9 cellular contexts compared by ENCODE assay signal in the genomic region with DNA sequence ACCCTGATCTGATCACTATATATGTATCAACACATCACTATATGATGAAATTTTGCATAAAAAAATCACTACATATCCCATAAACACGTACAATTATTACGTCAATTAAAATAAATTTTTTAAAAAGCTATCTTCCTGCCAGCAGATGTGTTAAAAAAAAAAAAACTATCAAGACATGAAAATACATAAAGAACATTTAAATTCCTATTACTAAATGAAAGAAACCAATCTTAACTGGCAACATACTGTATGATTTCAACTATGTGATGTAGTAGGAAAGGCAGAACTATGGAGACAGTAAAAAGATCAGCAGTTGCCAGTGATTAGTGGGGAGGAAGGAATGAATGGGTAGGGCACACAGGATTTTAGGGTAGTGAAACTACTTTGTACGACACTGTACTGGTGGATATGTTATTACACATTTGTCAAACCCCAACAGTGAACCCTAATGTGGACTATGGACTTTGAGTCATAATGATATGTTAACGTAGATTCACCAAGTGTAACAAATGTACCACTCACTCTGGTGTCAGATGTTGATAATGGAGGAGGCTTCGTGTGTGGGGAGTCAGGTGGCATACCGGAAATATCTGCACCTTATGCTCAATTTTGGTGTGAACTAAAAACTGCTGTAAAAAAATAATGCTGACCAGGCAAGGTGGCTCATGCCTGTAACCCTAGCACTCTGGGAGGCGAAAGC. TPM values are rescaled to one million over a fixed set of nuclear protein-coding genes. Genes with fewer than 3 reads are reported as not detected.
DNase-seq lines count a peak whose midpoint lies in the region; ATAC-seq, FAIRE-seq and TF ChIP-seq lines count a peak whose summit lies in the region.
"Had no signal": no experiment of that assay in that cellular context is flagged by ENCODE, and none has a peak within 500 bp of the region (broad histone marks: within the 10 kb centered on the region; RNA-seq: fewer than 3 reads in every experiment).

No MANE protein-coding gene starts in this region.

- BruUV-seq in K562 (replicated peaks; lab: Mats Ljungman, UMichigan), result no TSS peak

- peaks cover 72% of the 10 kb centered on the region for H3K4me1 Mint-ChIP-seq in CD8-positive, alpha-beta T cell (ENCODE audit: low read depth)

- no peak overlapping the region for H3K4me2 ChIP-seq in K562 (ENCODE audit: insufficient read depth, low read length)
- H3K4me2 ChIP-seq: PC-9 had no signal

- peaks cover 25% of the 10 kb centered on the region for H3K36me3 Mint-ChIP-seq in CD8-positive, alpha-beta T cell

- no peaks in the 10 kb centered on the region for H3K27me3 Mint-ChIP-seq in CD8-positive, alpha-beta T cell (ENCODE audit: low read depth)

- no peaks in the 10 kb centered on the region for H3K9me3 Mint-ChIP-seq in CD8-positive, alpha-beta T cell

- H3K79me2 ChIP-seq in K562 (ENCODE audit: control insufficient read depth, insufficient read depth, low read length), result peaks cover 99% of the 10 kb centered on the region

- peak overlapping the region; percentile 10 for H3K4me3 Mint-ChIP-seq in CD8-positive, alpha-beta T cell

- 83% methylated on average over 7 of the region's 7 CpGs for WGBS in K562 (ENCODE audit: insufficient coverage, low coverage, missing lambda C conversion rate)

- TF ChIP-seq RAD21 in K562 (CRISPR knock-in tag; conservative IDR thresholded peaks at IDR 0.05 in 1 of 2, IDR thresholded peaks at IDR 0.05 in 1 of 2), result no peak

- TF ChIP-seq CTCF in CD8-positive, alpha-beta T cell (IDR thresholded peaks at IDR 0.05), result no peak
- TF ChIP-seq CTCF in K562 (IDR thresholded peaks at IDR 0.05 in 2 of 3, conservative IDR thresholded peaks at IDR 0.05 in 1 of 3; ENCODE audit: insufficient read depth in 2 of 3, low read depth in 1 of 3, low read length in 3 of 3), result no peak

- no peaks in the 10 kb centered on the region for H3K9me3 ChIP-seq in CD8-positive, alpha-beta T cell (ENCODE audit: low read length)
- H3K9me3 ChIP-seq in K562 (replicated peaks; ENCODE audit: control insufficient read depth, insufficient read depth, low read depth, low read length), result peaks cover 3% of the 10 kb centered on the region

- POLR2A ChIA-PET in CD8-positive, alpha-beta T cell (lab: Charles Lee), result interaction anchor here (0.6 kb wide), 1 partner anchor 393 kb away, joined by 3 read pairs; no protein-coding TSS in a partner anchor
- POLR2A ChIA-PET in K562 (lab: Yijun Ruan, JAX), result no interaction called here

- no peak overlapping the region for H2AFZ ChIP-seq in K562 (ENCODE audit: low read depth, low read length)
- H2AFZ ChIP-seq: PC-9 had no signal

- no peak overlapping the region for H3K9ac ChIP-seq in K562 (ENCODE audit: insufficient read depth in 1 of 2, low read depth in 2 of 2, low read length in 2 of 2)

- H3K27ac ChIP-seq in CD8-positive, alpha-beta T cell (ENCODE audit: low read depth, low read length), result no peak overlapping the region
- no peak overlapping the region for H3K27ac ChIP-seq in K562 (ENCODE audit: extremely low read depth, low read depth, low read length)
- H3K27ac ChIP-seq: PC-9 had no signal

- in situ Hi-C loops in K562 (cut with MboI), result no loop called here

- FAIRE-seq in K562 (lab: Jason Lieb, UNC), result no peak

- DNase-seq in CD8-positive, alpha-beta T cell, result no peak
- no peak for DNase-seq in K562 (ENCODE audit: extremely low read depth in 1 of 4, low spot score in 3 of 4)
- no peak for DNase-seq in NCI-H2107 treated with DMSO at 0.1 percent for 48 hours (lab: John Stamatoyannopoulos, UW; ENCODE audit: unreplicated experiment)
- no peak for DNase-seq in NCI-H1092 (lab: John Stamatoyannopoulos, UW)
- no peak for DNase-seq in anterior cingulate cortex (lab: John Stamatoyannopoulos, UW)
- DNase-seq in head of caudate nucleus, result no peak
- DNase-seq: PC-9 had no signal

- H4K20me1 ChIP-seq in K562 (replicated peaks; ENCODE audit: control insufficient read depth, insufficient read depth, low read length), result peaks cover 26% of the 10 kb centered on the region

- no peak overlapping the region for H3K27ac Mint-ChIP-seq in CD8-positive, alpha-beta T cell

- TF ChIP-seq EP300 in K562 (IDR thresholded peaks at IDR 0.05; ENCODE audit: low read length), result no peak

- no peaks in the 10 kb centered on the region for H3K27me3 ChIP-seq in CD8-positive, alpha-beta T cell (ENCODE audit: insufficient read depth, low read length)
- no peaks in the 10 kb centered on the region for H3K27me3 ChIP-seq in K562 (ENCODE audit: control insufficient read depth in 2 of 2, insufficient read depth in 2 of 2, low read length in 2 of 2)

- no peak for TF ChIP-seq POLR2A in K562 (conservative IDR thresholded peaks at IDR 0.05)

- peaks cover 29% of the 10 kb centered on the region for H3K4me1 ChIP-seq in CD8-positive, alpha-beta T cell (ENCODE audit: insufficient read depth, low read length)
- H3K4me1 ChIP-seq in K562 (replicated peaks in 1 of 2; ENCODE audit: control insufficient read depth in 2 of 2, insufficient read depth in 2 of 2, low read length in 2 of 2), result peaks cover 9 to 16% of the 10 kb centered on the region in 2 experiments; a peak in 4 of 5 replicates

- no peak overlapping the region for H3K4me3 ChIP-seq in CD8-positive, alpha-beta T cell (ENCODE audit: low read depth, low read length)
- H3K4me3 ChIP-seq in K562, result no peak overlapping the region
- H3K4me3 ChIP-seq: PC-9 had no signal

- intact Hi-C loops in CD8-positive, alpha-beta T cell (cut with DNase I, micrococcal nuclease), result no loop called here
- intact Hi-C loops in K562 (cut with micrococcal nuclease), result no loop called here
- intact Hi-C loops in head of caudate nucleus (cut with DNase I), result no loop called here

- CTCF ChIA-PET in CD8-positive, alpha-beta T cell (lab: Charles Lee), result interaction anchor here (0.7 to 1.1 kb wide), 2 partner anchors 10 to 14 kb away, joined by 3 to 4 read pairs; no protein-coding TSS in a partner anchor
- CTCF ChIA-PET in K562 (lab: Yijun Ruan, JAX; ENCODE audit: low intra/inter-chr PET ratio), result interaction anchor here (0.6 kb wide), 1 partner anchor 192 kb away, joined by 4 read pairs; no protein-coding TSS in a partner anchor

- ATAC-seq in CD8-positive, alpha-beta T cell, result no peak
- peak; percentile 94 for ATAC-seq in GM19463 (IDR thresholded peaks at IDR 0.05; ENCODE audit: unreplicated experiment)
- peak; percentile 91 for ATAC-seq in HG03354 (IDR thresholded peaks at IDR 0.05; ENCODE audit: poor library complexity, severe bottlenecking, unreplicated experiment)
- no peak for ATAC-seq in K562

- H3K9me1 ChIP-seq in K562 (ENCODE audit: control insufficient read depth, insufficient read depth, low read length), result peaks cover 11% of the 10 kb centered on the region

- H3K36me3 ChIP-seq in CD8-positive, alpha-beta T cell (ENCODE audit: insufficient read depth, low read length), result no peaks in the 10 kb centered on the region
- H3K36me3 ChIP-seq in K562 (ENCODE audit: control insufficient read depth, insufficient read depth, low read length), result peaks cover 12% of the 10 kb centered on the region; the same call in 2 of the 3 replicates

TF ChIP-seq in K562, 482 proteins besides CTCF, POLR2A, EP300 and RAD21 (continues in another document):
- TF ChIP-seq C11orf30 (IDR thresholded peaks at IDR 0.05; ENCODE audit: low read depth) (peak; percentile 64), NFE2 (IDR thresholded peaks at IDR 0.05; ENCODE audit: low read depth) (no peak), MAFG (tag; conservative IDR thresholded peaks at IDR 0.05) (0 out of 2 replicates have a peak, but pooled peaks have one; percentile 36), ZNF316 (IDR thresholded peaks at IDR 0.05) (peak; percentile 81)
- TF ChIP-seq, protein P1, sequence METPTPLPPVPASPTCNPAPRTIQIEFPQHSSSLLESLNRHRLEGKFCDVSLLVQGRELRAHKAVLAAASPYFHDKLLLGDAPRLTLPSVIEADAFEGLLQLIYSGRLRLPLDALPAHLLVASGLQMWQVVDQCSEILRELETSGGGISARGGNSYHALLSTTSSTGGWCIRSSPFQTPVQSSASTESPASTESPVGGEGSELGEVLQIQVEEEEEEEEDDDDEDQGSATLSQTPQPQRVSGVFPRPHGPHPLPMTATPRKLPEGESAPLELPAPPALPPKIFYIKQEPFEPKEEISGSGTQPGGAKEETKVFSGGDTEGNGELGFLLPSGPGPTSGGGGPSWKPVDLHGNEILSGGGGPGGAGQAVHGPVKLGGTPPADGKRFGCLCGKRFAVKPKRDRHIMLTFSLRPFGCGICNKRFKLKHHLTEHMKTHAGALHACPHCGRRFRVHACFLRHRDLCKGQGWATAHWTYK (CRISPR knock-in tag; IDR thresholded peaks at IDR 0.05), result no peak

RNA-seq across cellular contexts. Expression of a gene that starts 27.4 kb away (rescaled TPM):
- total RNA-seq in CD8-positive, alpha-beta T cell, result 100 to 1,000 TPM in 1 of 2 experiments, 10 to 100 TPM in 1; 99.6 to 103 TPM
- 203 and 710 TPM in 2 replicates for total RNA-seq in K562 (2011; cell fraction: chromatin; rRNA removed; ENCODE audit: low replicate concordance)
- total RNA-seq in K562 (2011; cell fraction: nucleolus; rRNA removed), result 62.7 and 117 TPM in 2 replicates
- total RNA-seq in K562 (2011; cell fraction: nucleoplasm; rRNA removed), result 187 and 292 TPM in 2 replicates
- total RNA-seq in K562 (2014; rRNA removed), result 61.8 and 61.9 TPM in 2 replicates
- total RNA-seq in K562 (2014; rRNA removed; fragmentation: Illumina TruSeq; extraction: Trizol), result 98.7 and 111 TPM in 2 replicates
- total RNA-seq in K562 (2015; rRNA removed; fragmentation: Illumina TruSeq; extraction: Trizol), result 89.9 and 94.3 TPM in 2 replicates
- 67.8 and 73.6 TPM in 2 replicates for total RNA-seq in K562 (2021)
- 69.1 and 82.1 TPM in 2 replicates for polyA plus RNA-seq in K562 (2011; rRNA removed)
- 24.1 and 44.7 TPM in 2 replicates for polyA plus RNA-seq in K562 (2011; cell fraction: cytosol; rRNA removed)
- 109 and 150 TPM in 2 replicates for polyA plus RNA-seq in K562 (2011; cell fraction: nucleus; rRNA removed)
- polyA plus RNA-seq in K562 (2012), result 46.1 and 63.7 TPM in 2 replicates
- 83.8 and 108 TPM in 2 replicates for polyA plus RNA-seq in K562 (2014; fragmentation: Illumina TruSeq; extraction: Trizol)
- polyA plus RNA-seq in K562 (2014; fragmentation: Nextera tagmentation; extraction: Ambion mirVana), result 10 to 100 TPM; 19.8 to 38.7 TPM
- 48.3 and 54.1 TPM in 2 replicates for polyA plus RNA-seq in K562 (2014; rRNA removed)
- polyA minus RNA-seq in K562 (2011; rRNA and poly(A)+ RNA removed), result 252 and 297 TPM in 2 replicates
- polyA minus RNA-seq in K562 (2011; cell fraction: cytosol; rRNA and poly(A)+ RNA removed), result 70.3 and 94.8 TPM in 2 replicates
- 139 and 212 TPM in 2 replicates for polyA minus RNA-seq in K562 (2011; cell fraction: nucleus; rRNA and poly(A)+ RNA removed)

Comparison
In these comparisons a context has a peak if more than half of its experiments do, and no peak if none do; other contexts are left out.
1. ATAC-seq: peak in GM19463 (single experiment) and HG03354 (single experiment); none in CD8-positive, alpha-beta T cell (single experiment) and K562 (single experiment).